1 cellular context compared by ENCODE assay signal in the genomic region with DNA sequence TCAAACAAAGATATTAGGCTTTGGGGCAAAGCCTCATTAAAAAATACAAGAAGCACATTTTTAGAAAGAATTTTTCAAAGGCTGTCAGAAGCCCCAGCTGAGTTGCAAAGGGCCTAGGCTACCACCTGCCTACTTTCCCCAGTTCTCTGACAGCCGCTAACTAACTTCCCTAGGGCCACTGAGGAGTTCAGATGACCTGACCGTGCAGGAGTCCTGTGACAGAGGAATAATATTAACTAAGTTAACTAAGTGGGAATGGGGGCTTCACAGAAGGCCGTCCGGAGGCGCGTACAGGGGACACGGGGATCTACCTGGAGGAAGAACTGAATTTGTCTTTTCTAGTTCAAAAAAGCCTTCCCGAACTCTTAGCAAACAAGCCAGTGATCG.
TF ChIP-seq lines count a peak whose summit lies in the region.

No MANE protein-coding gene starts in this region.

TF ChIP-seq in HEK293, 187 proteins besides CTCF, POLR2A, EP300 and RAD21:
- no peak for TF ChIP-seq ZNF658 (tag by site-specific recombination; IDR thresholded peaks at IDR 0.05)
- no peak for TF ChIP-seq AEBP2 (tag by site-specific recombination; IDR thresholded peaks at IDR 0.05; ENCODE audit: borderline replicate concordance)
- TF ChIP-seq ZNF394 (tag by site-specific recombination; IDR thresholded peaks at IDR 0.05; ENCODE audit: borderline replicate concordance), result no peak
- no peak for TF ChIP-seq ZNF600 (tag by site-specific recombination; IDR thresholded peaks at IDR 0.05)
- no peak for TF ChIP-seq GLI4 (tag by site-specific recombination; IDR thresholded peaks at IDR 0.05)
- no peak for TF ChIP-seq ZNF202 (tag by site-specific recombination; IDR thresholded peaks at IDR 0.05; ENCODE audit: borderline replicate concordance)
- TF ChIP-seq ZNF843 (tag by site-specific recombination; IDR thresholded peaks at IDR 0.05), result no peak
- TF ChIP-seq ZBTB20 (tag by site-specific recombination; IDR thresholded peaks at IDR 0.05), result no peak
- TF ChIP-seq ZNF639 (tag by site-specific recombination; IDR thresholded peaks at IDR 0.05), result no peak
- TF ChIP-seq, protein P1, sequence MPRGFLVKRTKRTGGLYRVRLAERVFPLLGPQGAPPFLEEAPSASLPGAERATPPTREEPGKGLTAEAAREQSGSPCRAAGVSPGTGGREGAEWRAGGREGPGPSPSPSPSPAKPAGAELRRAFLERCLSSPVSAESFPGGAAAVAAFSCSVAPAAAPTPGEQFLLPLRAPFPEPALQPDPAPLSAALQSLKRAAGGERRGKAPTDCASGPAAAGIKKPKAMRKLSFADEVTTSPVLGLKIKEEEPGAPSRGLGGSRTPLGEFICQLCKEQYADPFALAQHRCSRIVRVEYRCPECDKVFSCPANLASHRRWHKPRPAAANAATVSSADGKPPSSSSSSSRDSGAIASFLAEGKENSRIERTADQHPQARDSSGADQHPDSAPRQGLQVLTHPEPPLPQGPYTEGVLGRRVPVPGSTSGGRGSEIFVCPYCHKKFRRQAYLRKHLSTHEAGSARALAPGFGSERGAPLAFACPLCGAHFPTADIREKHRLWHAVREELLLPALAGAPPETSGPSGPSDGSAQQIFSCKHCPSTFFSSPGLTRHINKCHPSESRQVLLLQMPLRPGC (tag by site-specific recombination; IDR thresholded peaks at IDR 0.05), result no peak
- TF ChIP-seq, protein P2, sequence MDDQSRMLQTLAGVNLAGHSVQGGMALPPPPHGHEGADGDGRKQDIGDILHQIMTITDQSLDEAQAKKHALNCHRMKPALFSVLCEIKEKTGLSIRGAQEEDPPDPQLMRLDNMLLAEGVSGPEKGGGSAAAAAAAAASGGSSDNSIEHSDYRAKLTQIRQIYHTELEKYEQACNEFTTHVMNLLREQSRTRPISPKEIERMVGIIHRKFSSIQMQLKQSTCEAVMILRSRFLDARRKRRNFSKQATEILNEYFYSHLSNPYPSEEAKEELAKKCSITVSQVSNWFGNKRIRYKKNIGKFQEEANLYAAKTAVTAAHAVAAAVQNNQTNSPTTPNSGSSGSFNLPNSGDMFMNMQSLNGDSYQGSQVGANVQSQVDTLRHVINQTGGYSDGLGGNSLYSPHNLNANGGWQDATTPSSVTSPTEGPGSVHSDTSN (CRISPR knock-in tag; IDR thresholded peaks at IDR 0.05), result no peak
- TF ChIP-seq ZNF18 (tag by site-specific recombination; IDR thresholded peaks at IDR 0.05), result no peak
- TF ChIP-seq, protein P3, sequence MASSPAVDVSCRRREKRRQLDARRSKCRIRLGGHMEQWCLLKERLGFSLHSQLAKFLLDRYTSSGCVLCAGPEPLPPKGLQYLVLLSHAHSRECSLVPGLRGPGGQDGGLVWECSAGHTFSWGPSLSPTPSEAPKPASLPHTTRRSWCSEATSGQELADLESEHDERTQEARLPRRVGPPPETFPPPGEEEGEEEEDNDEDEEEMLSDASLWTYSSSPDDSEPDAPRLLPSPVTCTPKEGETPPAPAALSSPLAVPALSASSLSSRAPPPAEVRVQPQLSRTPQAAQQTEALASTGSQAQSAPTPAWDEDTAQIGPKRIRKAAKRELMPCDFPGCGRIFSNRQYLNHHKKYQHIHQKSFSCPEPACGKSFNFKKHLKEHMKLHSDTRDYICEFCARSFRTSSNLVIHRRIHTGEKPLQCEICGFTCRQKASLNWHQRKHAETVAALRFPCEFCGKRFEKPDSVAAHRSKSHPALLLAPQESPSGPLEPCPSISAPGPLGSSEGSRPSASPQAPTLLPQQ (tag by site-specific recombination; IDR thresholded peaks at IDR 0.05), result no peak
- TF ChIP-seq KLF10 (tag by site-specific recombination; IDR thresholded peaks at IDR 0.05), result no peak
- no peak for TF ChIP-seq ZNF768 (tag by site-specific recombination; IDR thresholded peaks at IDR 0.05)
- no peak for TF ChIP-seq ZNF138 (tag by site-specific recombination; IDR thresholded peaks at IDR 0.05; ENCODE audit: borderline replicate concordance)
- no peak for TF ChIP-seq ZNF121 (tag by site-specific recombination; IDR thresholded peaks at IDR 0.05)
- TF ChIP-seq ZNF335 (tag by site-specific recombination; conservative IDR thresholded peaks at IDR 0.05), result no peak
- TF ChIP-seq SALL2 (tag by site-specific recombination; IDR thresholded peaks at IDR 0.05; ENCODE audit: borderline replicate concordance), result no peak
- no peak for TF ChIP-seq ZBTB1 (tag by site-specific recombination; IDR thresholded peaks at IDR 0.05)
